24 cellular contexts compared by ENCODE assay signal in genomic region chr3:37519236-37519635, GRCh38.
"Had no signal": no experiment of that assay in that cellular context is flagged by ENCODE, and none has a peak within 500 bp of the region (broad histone marks: within the 10 kb centered on the region; RNA-seq: fewer than 3 reads in every experiment).

No MANE protein-coding gene starts in this region.

- H3K36me3 ChIP-seq: transverse colon, uterus had no signal

- H3K27ac ChIP-seq: suprapubic skin, testis, tibial artery, tibial nerve, transverse colon, upper lobe of left lung, upper lobe of right lung, uterus, vagina had no signal

- DNase-seq: stimulated activated CD4-positive, alpha-beta T cell treated with anti-CD3 and anti-CD28 coated beads, Interleukin-2, amount 100 ng/mL, for 48 hours; stimulated activated CD4-positive, alpha-beta T cell treated with anti-CD3 and anti-CD28 coated beads, Interleukin-4, amount 100 ng/mL, for 1 hour; stimulated activated CD4-positive, alpha-beta T cell treated with anti-CD3 and anti-CD28 coated beads, Interleukin-4, amount 100 ng/mL, for 24 hours; stimulated activated CD4-positive, alpha-beta T cell treated with anti-CD3 and anti-CD28 coated beads, Interleukin-4, amount 100 ng/mL, for 4 hours; stimulated activated CD8-positive, alpha-beta memory T cell treated with anti-CD3 and anti-CD28 coated beads, Interleukin-4, amount 100 ng/mL, for 48 hours; stimulated activated naive B cell treated with anti-CD40 and anti-IgM and Interleukin-4, amounts not matched to agents 10 μg/mL and 1 μg/mL and 100 μg/mL, for 72 hours; stimulated activated naive CD4-positive, alpha-beta T cell; stimulated activated naive CD4-positive, alpha-beta T cell treated with Interleukin-2 at 50 U/mL for 16 hours; stimulated activated naive CD8-positive, alpha-beta T cell treated with anti-CD3 and anti-CD28 coated beads, Interleukin-15, amount 100 ng/mL, for 72 hours; stimulated activated naive CD8-positive, alpha-beta T cell treated with anti-CD3 and anti-CD28 coated beads, Interleukin-15, Interleukin-2, amounts not matched to agents 100 U/mL and 50 U/mL, for 24 hours; stomach; testis; thyroid gland; transverse colon; upper lobe of left lung; upper lobe of right lung; uterus had no signal

- H3K27me3 ChIP-seq: stomach, suprapubic skin, testis, thyroid gland, tibial artery, tibial nerve, transverse colon, upper lobe of left lung, upper lobe of right lung, uterus, vagina had no signal

- H3K4me3 ChIP-seq: stomach, suprapubic skin, testis, thoracic aorta, thyroid gland, tibial artery, tibial nerve, transverse colon, upper lobe of left lung, upper lobe of right lung, uterus, vagina had no signal

- ATAC-seq: stimulated activated effector memory CD8-positive, alpha-beta T cell treated with anti-CD3 and anti-CD28 coated beads, Interleukin-12 subunit alpha, Interleukin-12 subunit beta, amount 100 ng/mL, for 72 hours; stimulated activated memory B cell treated with anti-CD40 and anti-IgM and Interleukin-4, amounts not matched to agents 10 μg/mL and 1 μg/mL and 100 μg/mL, for 72 hours; stimulated activated naive B cell treated with anti-CD40 and anti-IgM and Interleukin-4, amounts not matched to agents 10 μg/mL and 1 μg/mL and 100 μg/mL, for 72 hours; stimulated activated naive CD8-positive, alpha-beta T cell treated with anti-CD3 and anti-CD28 coated beads, Interleukin-15, amount 100 ng/mL, for 72 hours; stimulated activated naive CD8-positive, alpha-beta T cell treated with anti-CD3 and anti-CD28 coated beads, Interleukin-15, Interleukin-2, amounts not matched to agents 100 U/mL and 50 U/mL, for 24 hours had no signal

- H3K9me3 ChIP-seq: stomach, suprapubic skin, testis, thoracic aorta, thyroid gland, tibial artery, tibial nerve, transverse colon, upper lobe of left lung, upper lobe of right lung, uterus, vagina had no signal

- H3K4me1 ChIP-seq: transverse colon, upper lobe of left lung, upper lobe of right lung, uterus, vagina had no signal
